Comparison of ENCODE assay signal across 12 cellular contexts in genomic region chr6:35017461-35018183, GRCh38.
DNase-seq lines count a peak whose midpoint lies in the region; ATAC-seq, FAIRE-seq and TF ChIP-seq lines count a peak whose summit lies in the region.
"Had no signal": no experiment of that assay in that cellular context is flagged by ENCODE, and none has a peak within 500 bp of the region (broad histone marks: within the 10 kb centered on the region; RNA-seq: fewer than 3 reads in every experiment).

No MANE protein-coding gene starts in this region.

- FAIRE-seq in kidney (lab: Jason Lieb, UNC): no peak
- FAIRE-seq: K562 had no signal

- DNase-seq in kidney (peak; percentile 82), psoas muscle (peak; percentile 51 to 72), epidermal melanocyte (ENCODE audit: insufficient read length, low spot score) (no peak), glomerular visceral epithelial cell (ENCODE audit: extremely low spot score) (no peak), NOMO-1 (lab: John Stamatoyannopoulos, UW; ENCODE audit: unreplicated experiment in 2 of 2) (no peak)
- no peak for DNase-seq in activated CD4-positive, alpha-beta T cell treated with anti-CD3 and anti-CD28 coated beads for 36 hours
- DNase-seq: cortex of kidney; stimulated activated CD4-positive, alpha-beta T cell treated with anti-CD3 and anti-CD28 coated beads, Interleukin-2, amount 100 ng/mL, for 24 hours had no signal

- H2AFZ ChIP-seq in ACC112 (ENCODE audit: low read length, unreplicated experiment): no peak overlapping the region

- H3K4me1 ChIP-seq in ACC112 (ENCODE audit: control insufficient read depth, insufficient read depth, low read length, unreplicated experiment) (peaks cover 37% of the 10 kb centered on the region), kidney (ENCODE audit: control insufficient read depth in 1 of 2, insufficient read depth in 1 of 2, low read depth in 1 of 2, low read length in 2 of 2) (peaks cover 27 to 28% of the 10 kb centered on the region in 2 donors), psoas muscle (peaks cover 50% of the 10 kb centered on the region)

- peak; percentile 56 to 68 (median 64) for ATAC-seq in psoas muscle
- no peak for ATAC-seq in activated CD4-positive, alpha-beta T cell treated with anti-CD3 and anti-CD28 coated beads for 36 hours
- ATAC-seq: K562 had no signal

- no peak for TF ChIP-seq CTCF in brain (conservative IDR thresholded peaks at IDR 0.05)
- no peak for TF ChIP-seq CTCF in kidney (IDR thresholded peaks at IDR 0.05; ENCODE audit: borderline replicate concordance, extremely low read depth, insufficient read depth)
- no peak for TF ChIP-seq CTCF in psoas muscle (IDR thresholded peaks at IDR 0.05)

- CTCF ChIA-PET in activated CD4-positive, alpha-beta T cell treated with anti-CD3 and anti-CD28 coated beads for 36 hours (lab: Charles Lee): interaction anchor here (1.0 kb wide), 1 partner anchor 122 kb away, joined by 4 read pairs; no protein-coding TSS in a partner anchor

- H3K27ac ChIP-seq in ACC112 (ENCODE audit: low read depth, low read length) (no peak overlapping the region), kidney (ENCODE audit: low read depth in 2 of 2, low read length in 2 of 2) (peak overlapping the region; percentile 90 to 92), psoas muscle (peak overlapping the region; percentile 83)
- H3K27ac ChIP-seq: BLaER1 had no signal

- H3K9me3 Mint-ChIP-seq in brain: no peaks in the 10 kb centered on the region
- no peaks in the 10 kb centered on the region for H3K9me3 Mint-ChIP-seq in activated CD4-positive, alpha-beta T cell treated with anti-CD3 and anti-CD28 coated beads for 36 hours (ENCODE audit: low read depth)

- POLR2A ChIA-PET in activated CD4-positive, alpha-beta T cell treated with anti-CD3 and anti-CD28 coated beads for 36 hours (lab: Charles Lee): no interaction called here

- no peaks in the 10 kb centered on the region for H3K27me3 Mint-ChIP-seq in brain
- H3K27me3 Mint-ChIP-seq in activated CD4-positive, alpha-beta T cell treated with anti-CD3 and anti-CD28 coated beads for 36 hours: no peaks in the 10 kb centered on the region

- H3K4me3 Mint-ChIP-seq in brain: peak overlapping the region in 2 of 5 experiments; percentile 66 to 84
- H3K4me3 Mint-ChIP-seq in activated CD4-positive, alpha-beta T cell treated with anti-CD3 and anti-CD28 coated beads for 36 hours: no peak overlapping the region

- H3K4me3 ChIP-seq in ACC112 (ENCODE audit: low read depth, low read length) (peak overlapping the region; percentile 40; the same call in 1 of the 2 replicates), kidney (ENCODE audit: low read length in 2 of 2) (peak overlapping the region; percentile 52 to 54), psoas muscle (peak overlapping the region; percentile 70)
- H3K4me3 ChIP-seq: BLaER1, K562 had no signal

- peaks cover 81% of the 10 kb centered on the region for H3K4me1 Mint-ChIP-seq in brain
- no peaks in the 10 kb centered on the region for H3K4me1 Mint-ChIP-seq in activated CD4-positive, alpha-beta T cell treated with anti-CD3 and anti-CD28 coated beads for 36 hours

- peak overlapping the region; percentile 45 to 75 for H3K9ac ChIP-seq in kidney (ENCODE audit: low read length in 2 of 2)
- H3K9ac ChIP-seq: BLaER1 had no signal

- H3K36me3 Mint-ChIP-seq in brain: peaks cover 33% of the 10 kb centered on the region
- peaks cover 20% of the 10 kb centered on the region for H3K36me3 Mint-ChIP-seq in activated CD4-positive, alpha-beta T cell treated with anti-CD3 and anti-CD28 coated beads for 36 hours (ENCODE audit: low read depth)

- H3K27ac Mint-ChIP-seq in brain: peak overlapping the region in 3 of 5 experiments; percentile 41 to 90 (median 90)
- H3K27ac Mint-ChIP-seq in activated CD4-positive, alpha-beta T cell treated with anti-CD3 and anti-CD28 coated beads for 36 hours: no peak overlapping the region

- H3K9me3 ChIP-seq in kidney (ENCODE audit: control insufficient read depth in 1 of 2, low read length in 2 of 2) (no peaks in the 10 kb centered on the region), psoas muscle (no peaks in the 10 kb centered on the region)
- H3K9me3 ChIP-seq: BLaER1 had no signal

- H3K36me3 ChIP-seq in ACC112 (ENCODE audit: insufficient read depth, low read length) (no peaks in the 10 kb centered on the region), kidney (ENCODE audit: control insufficient read depth in 1 of 2, insufficient read depth in 2 of 2, low read length in 2 of 2) (peaks cover 3% of the 10 kb centered on the region in 2 donors), psoas muscle (ENCODE audit: insufficient read depth in 1 of 2, low read depth in 1 of 2) (peaks cover 0 to 3% of the 10 kb centered on the region in 2 donors)

- 8 to 15% (median 13%) methylated on average over 26 of the region's 26 CpGs for WGBS in psoas muscle, 3 donors

- no peaks in the 10 kb centered on the region for H3K79me2 ChIP-seq in ACC112 (ENCODE audit: control insufficient read depth, insufficient read depth, low read length, unreplicated experiment)

- no peaks in the 10 kb centered on the region for H3K27me3 ChIP-seq in ACC112 (ENCODE audit: insufficient read depth, low read length)
- no peaks in the 10 kb centered on the region for H3K27me3 ChIP-seq in psoas muscle (ENCODE audit: insufficient read depth in 3 of 3, low read length in 2 of 3)
- H3K27me3 ChIP-seq: BLaER1 had no signal

- intact Hi-C loops in kidney (cut with DNase I): no loop called here
- intact Hi-C loops in psoas muscle (cut with DNase I): no loop called here
- intact Hi-C loops in activated CD4-positive, alpha-beta T cell treated with anti-CD3 and anti-CD28 coated beads for 36 hours (cut with DNase I, micrococcal nuclease): no loop called here

Comparison
In these comparisons a context has a peak if more than half of its experiments do, and no peak if none do; other contexts are left out.
1. DNase-seq: peak in kidney (single experiment) and psoas muscle (2 of 2); none in epidermal melanocyte (single experiment), activated CD4-positive, alpha-beta T cell treated with anti-CD3 and anti-CD28 coated beads for 36 hours (single experiment), glomerular visceral epithelial cell (single experiment) and NOMO-1 (0 of 2).
2. Peak in every context shown above with its lines, with median percentiles within 50 percentile points of each other: H3K4me3 ChIP-seq.